8 cellular contexts compared by ENCODE assay signal in genomic region chr19:46787040-46787330, GRCh38. TPM values are rescaled to one million over a fixed set of nuclear protein-coding genes. Genes with fewer than 3 reads are reported as not detected.
DNase-seq lines count a peak whose midpoint lies in the region; ATAC-seq and TF ChIP-seq lines count a peak whose summit lies in the region.

No MANE protein-coding gene starts in this region.

- H3K27me3 ChIP-seq in SJCRH30, result no peaks in the 10 kb centered on the region
- H3K27me3 ChIP-seq in psoas muscle (ENCODE audit: insufficient read depth in 3 of 3, low read length in 2 of 3), result peaks cover 0 to 21% (median 4%) of the 10 kb centered on the region in 3 donors

- H3K4me1 ChIP-seq in SJCRH30 (peaks cover 16% of the 10 kb centered on the region), psoas muscle (peaks cover 9% of the 10 kb centered on the region)

- H3K36me3 ChIP-seq in SJCRH30 (peaks cover 7% of the 10 kb centered on the region), psoas muscle (ENCODE audit: insufficient read depth in 1 of 2, low read depth in 1 of 2) (no peaks in the 10 kb centered on the region)

- TF ChIP-seq CTCF in GM12864 (IDR thresholded peaks at IDR 0.05; ENCODE audit: low read depth, low read length, missing control alignments) (no peak), fibroblast of mammary gland (conservative IDR thresholded peaks at IDR 0.05; ENCODE audit: control insufficient read depth, insufficient read depth, low read depth, low read length) (no peak), psoas muscle (IDR thresholded peaks at IDR 0.05) (no peak)

- intact Hi-C loops in psoas muscle (cut with DNase I), result loop anchor here in 1 of 2 donors (5.0 kb wide), 1 partner anchor 40 kb away; no protein-coding TSS in a partner anchor

- H3K27ac ChIP-seq in SJCRH30, result peak overlapping the region; percentile 88
- peak overlapping the region; percentile 65 for H3K27ac ChIP-seq in psoas muscle

- DNase-seq in GM12864 (ENCODE audit: low read depth), result no peak
- no peak for DNase-seq in SJCRH30
- DNase-seq in fibroblast of mammary gland (ENCODE audit: low read depth), result no peak
- DNase-seq in psoas muscle, result no peak
- no peak for DNase-seq in epidermal melanocyte (ENCODE audit: insufficient read length, low spot score)
- no peak for DNase-seq in GM19238 (ENCODE audit: insufficient read length, low spot score)
- DNase-seq in activated CD4-positive, alpha-beta T cell treated with anti-CD3 and anti-CD28 coated beads, Interleukin-2, amount 50 U/mL, for 48 hours, result no peak

- no peaks in the 10 kb centered on the region for H3K9me3 ChIP-seq in SJCRH30 (replicated peaks)
- no peaks in the 10 kb centered on the region for H3K9me3 ChIP-seq in psoas muscle

- 11 to 15% (median 13%) methylated on average over 5 of the region's 5 CpGs for WGBS in psoas muscle, 3 donors

- H3K4me3 ChIP-seq in GM12864 (ENCODE audit: low read depth, low read length), result peak overlapping the region; percentile 94
- peak overlapping the region; percentile 68 for H3K4me3 ChIP-seq in SJCRH30
- H3K4me3 ChIP-seq in fibroblast of mammary gland (ENCODE audit: control insufficient read depth, low read depth, low read length), result peak overlapping the region; percentile 92
- peak overlapping the region; percentile 67 for H3K4me3 ChIP-seq in psoas muscle

- ATAC-seq in psoas muscle, result peak in 1 of 4 donors; percentile 7
- no peak for ATAC-seq in GM18868 (IDR thresholded peaks at IDR 0.05; ENCODE audit: unreplicated experiment)

RNA-seq across cellular contexts. Expression of gene SLC1A5, which starts 1.4 kb away (rescaled TPM):
- total RNA-seq in SJCRH30 (2014; rRNA removed; shearing (Covaris generic)), result 66.3 and 71.6 TPM in 2 replicates
- total RNA-seq in psoas muscle, result 10 to 100 TPM in 1 of 4 donors, 1 to 10 TPM in 3; 5.4 to 12.6 (median 8.2) TPM
- 10 to 100 TPM in 1 of 3 donors, 1 to 10 TPM in 2; 3.2 to 10.3 (median 3.4) TPM for polyA plus RNA-seq in psoas muscle

RNA-seq across cellular contexts. Expression of gene STRN4, which starts 40.7 kb away (rescaled TPM):
- 75.3 and 80.6 TPM in 2 replicates for total RNA-seq in SJCRH30 (2014; rRNA removed; shearing (Covaris generic))
- total RNA-seq in psoas muscle, result 10 to 100 TPM; 28.6 to 72.3 (median 40.6) TPM
- 10 to 100 TPM; 45.2 to 53.9 (median 46.2) TPM for polyA plus RNA-seq in psoas muscle

RNA-seq across cellular contexts. Expression of gene FKRP, which starts 41.1 kb away (rescaled TPM):
- total RNA-seq in SJCRH30 (2014; rRNA removed; shearing (Covaris generic)), result 15.6 and 17.8 TPM in 2 replicates
- 10 to 100 TPM; 14.4 to 24.5 (median 20.3) TPM for total RNA-seq in psoas muscle
- 10 to 100 TPM; 11.6 to 15.0 (median 13.1) TPM for polyA plus RNA-seq in psoas muscle
